1 cellular context compared by ENCODE assay signal in genomic region chr6:30707281-30707850, GRCh38.
TF ChIP-seq lines count a peak whose summit lies in the region.

No MANE protein-coding gene starts in this region.

TF ChIP-seq in A549, 52 proteins besides CTCF, POLR2A, EP300 and RAD21 (continued from another document):
- TF ChIP-seq ELK1 (IDR thresholded peaks at IDR 0.05; ENCODE audit: low read depth, low read length) (no peak), ZNF302 (CRISPR knock-in tag; IDR thresholded peaks at IDR 0.05) (no peak), SMC3 (IDR thresholded peaks at IDR 0.05) (no peak), CHD4 (IDR thresholded peaks at IDR 0.05; ENCODE audit: borderline replicate concordance) (no peak), ZSCAN20 (CRISPR knock-in tag; IDR thresholded peaks at IDR 0.05) (no peak), CEBPB (IDR thresholded peaks at IDR 0.05) (0 out of 4 replicates have a peak, but pooled peaks of 1 of the 2 experiments have one; percentile 8), RFX5 (IDR thresholded peaks at IDR 0.05) (no peak), TP53 (CRISPR knock-in tag; IDR thresholded peaks at IDR 0.05) (no peak), KDM1A (IDR thresholded peaks at IDR 0.05; ENCODE audit: low read depth) (no peak), TFCP2L1 (CRISPR knock-in tag; IDR thresholded peaks at IDR 0.05) (no peak), HOXB5 (CRISPR knock-in tag; IDR thresholded peaks at IDR 0.05) (no peak), EHMT2 (IDR thresholded peaks at IDR 0.05; ENCODE audit: low read depth) (no peak), JUNB (IDR thresholded peaks at IDR 0.05) (no peak)
